8 cellular contexts compared by ENCODE assay signal in the genomic region with DNA sequence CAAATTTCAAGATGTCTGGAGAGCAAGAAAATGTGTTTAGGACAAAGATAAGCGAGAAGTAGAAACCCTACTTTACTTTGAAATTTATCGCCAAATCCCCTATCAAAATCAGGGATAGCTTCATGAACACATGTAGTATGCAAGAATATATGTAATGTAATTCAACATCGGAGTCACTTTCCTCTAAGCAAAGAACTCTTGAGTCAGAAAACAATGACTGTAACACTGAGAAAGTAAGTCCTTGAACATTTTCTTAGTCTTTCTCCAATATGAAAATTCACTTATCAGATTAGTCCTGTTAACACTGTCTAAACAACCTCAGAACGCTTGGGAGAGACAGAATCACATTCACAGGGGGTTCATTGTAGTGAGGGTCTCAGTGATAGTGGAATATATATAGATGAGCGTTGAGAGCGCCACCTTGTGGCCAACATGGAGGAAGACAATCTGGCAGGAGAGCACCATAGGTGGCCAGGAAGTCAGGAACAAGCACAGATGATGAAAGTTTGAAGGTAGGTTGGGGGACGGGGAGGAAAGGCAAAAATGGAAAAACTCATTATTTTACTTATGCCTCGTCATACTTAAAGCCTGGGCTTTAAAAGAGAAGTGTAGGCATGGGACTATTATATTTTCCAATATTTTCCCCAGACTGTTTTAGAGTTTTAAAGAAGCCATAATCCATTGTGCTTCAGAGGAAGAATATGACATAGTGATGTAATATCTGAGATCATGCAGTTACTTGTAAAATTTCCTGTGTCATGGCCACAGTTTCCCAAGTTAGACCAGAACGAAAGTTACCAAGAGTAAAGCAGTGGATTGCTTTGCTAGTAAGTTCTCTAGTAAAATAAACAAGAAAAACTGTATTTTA.
DNase-seq lines count a peak whose midpoint lies in the region; ATAC-seq and FAIRE-seq lines count a peak whose summit lies in the region.

No MANE protein-coding gene starts in this region.

- H3K9ac ChIP-seq in NT2/D1 (ENCODE audit: insufficient read length, low read depth) (no peak overlapping the region), adipocyte (ENCODE audit: low read length) (no peak overlapping the region)

- DNase-seq in HS-5 (ENCODE audit: low read depth): peak; percentile 24
- DNase-seq in NT2/D1 (ENCODE audit: low read depth, low spot score): peak; percentile 58
- DNase-seq in adipocyte (ENCODE audit: low read depth): peak; percentile 84
- DNase-seq in hepatic stellate cell (ENCODE audit: low spot score): peak; percentile 45
- DNase-seq in stimulated activated CD4-positive, alpha-beta T cell treated with anti-CD3 and anti-CD28 coated beads, Interleukin-12 subunit alpha, Interleukin-12 subunit beta, amount 100 ng/mL, for 48 hours (ENCODE audit: low read depth in 2 of 3, low spot score in 1 of 3): peak in 2 of 3 donors; percentile 6 to 20
- no peak for DNase-seq in mesenteric fat pad (ENCODE audit: low spot score)

- ATAC-seq in GM21515 (IDR thresholded peaks at IDR 0.05; ENCODE audit: unreplicated experiment): peak; percentile 90

- H3K4me3 ChIP-seq in NT2/D1 (ENCODE audit: insufficient read length, low read depth) (no peak overlapping the region), adipocyte (ENCODE audit: low read length) (no peak overlapping the region)

- H3K27me3 ChIP-seq in NT2/D1 (ENCODE audit: insufficient read depth, insufficient read length): no peaks in the 10 kb centered on the region
- H3K27me3 ChIP-seq in adipocyte (replicated peaks; ENCODE audit: control insufficient read depth, insufficient read depth, low read length): no peaks in the 10 kb centered on the region

- H3K36me3 ChIP-seq in NT2/D1 (ENCODE audit: insufficient read depth, insufficient read length, low read length) (no peaks in the 10 kb centered on the region), adipocyte (ENCODE audit: control insufficient read depth, insufficient read depth, low read length, severe bottlenecking) (no peaks in the 10 kb centered on the region)

- no peaks in the 10 kb centered on the region for H3K4me1 ChIP-seq in NT2/D1 (ENCODE audit: insufficient read depth, insufficient read length)
- peaks cover 3% of the 10 kb centered on the region for H3K4me1 ChIP-seq in adipocyte (ENCODE audit: control insufficient read depth, insufficient read depth, low read length)

- H3K9me3 ChIP-seq in NT2/D1 (ENCODE audit: insufficient read depth, low read length) (no peaks in the 10 kb centered on the region), adipocyte (ENCODE audit: control insufficient read depth, low read length) (peaks cover 5% of the 10 kb centered on the region)

- FAIRE-seq in G401.6 (lab: Jason Lieb, UNC): peak; percentile 39
